Comparison of ENCODE assay signal across 15 cellular contexts in the genomic region with DNA sequence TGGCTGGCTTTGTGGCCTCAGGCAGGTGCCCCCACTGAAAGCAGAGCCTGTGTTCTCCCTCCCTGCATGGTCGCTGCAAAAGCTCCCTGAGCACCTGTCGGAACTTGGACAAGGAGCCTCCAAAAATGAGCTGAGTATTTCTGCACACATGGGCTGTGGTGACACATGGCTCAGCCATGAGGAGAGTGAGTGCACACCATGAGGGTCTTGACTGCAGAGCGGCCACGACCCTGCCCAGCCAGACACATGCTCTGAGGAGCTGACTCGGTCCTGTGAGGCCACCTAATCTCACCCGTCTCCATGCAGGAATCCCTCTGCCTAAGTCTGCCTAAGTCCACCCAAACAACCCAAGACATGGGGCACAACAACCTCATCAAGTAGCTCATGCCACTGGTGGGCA.
"Had no signal": no experiment of that assay in that cellular context is flagged by ENCODE, and none has a peak within 500 bp of the region (broad histone marks: within the 10 kb centered on the region; RNA-seq: fewer than 3 reads in every experiment).

No MANE protein-coding gene starts in this region.

- H3K9me3 ChIP-seq: gastroesophageal sphincter, heart left ventricle, mucosa of descending colon had no signal

- H3K79me2 ChIP-seq: parathyroid adenoma had no signal

- H3K27me3 Mint-ChIP-seq: activated naive CD4-positive, alpha-beta T cell treated with anti-CD3 and anti-CD28 coated beads, Interleukin-2, amount 10 ng/mL, durations not matched to agents 7 days and 5 days; stimulated activated memory B cell treated with anti-CD40 and anti-IgM and Interleukin-4, amounts not matched to agents 10 μg/mL and 1 μg/mL and 100 μg/mL, for 72 hours had no signal

- H3K27ac Mint-ChIP-seq: activated naive CD4-positive, alpha-beta T cell treated with anti-CD3 and anti-CD28 coated beads, Interleukin-2, amount 10 ng/mL, durations not matched to agents 7 days and 5 days; activated T-helper 2 cell treated with anti-CD3 and anti-CD28 coated beads, Interferon-gamma antibody, Interleukin-2, Interleukin-4, amounts not matched to agents 10 μg/mL and 5 μg/mL and 100 μg/mL, durations not matched to agents 14 hours and 24 hours and 36 hours; stimulated activated memory B cell treated with anti-CD40 and anti-IgM and Interleukin-4, amounts not matched to agents 10 μg/mL and 1 μg/mL and 100 μg/mL, for 72 hours; T-helper 2 cell treated with Interferon-gamma antibody and Interleukin-4, amounts not matched to agents 5 μg/mL and 100 μg/mL, for 36 hours had no signal

- H3K4me1 ChIP-seq: gastroesophageal sphincter, parathyroid adenoma had no signal

- H2AFZ ChIP-seq: parathyroid adenoma had no signal

- DNase-seq: activated naive CD4-positive, alpha-beta T cell treated with anti-CD3 and anti-CD28 coated beads, Interleukin-2, amount 10 ng/mL, durations not matched to agents 7 days and 5 days; activated T-cell treated with anti-CD3 and anti-CD28 coated beads for 4 hours; cerebellar nuclear complex; cortex of kidney; heart left ventricle; left ventricle myocardium superior; mesenchymal stem cell; mucosa of descending colon had no signal

- H3K4me3 Mint-ChIP-seq: activated naive CD4-positive, alpha-beta T cell treated with anti-CD3 and anti-CD28 coated beads, Interleukin-2, amount 10 ng/mL, durations not matched to agents 7 days and 5 days; naive thymus-derived CD4-positive, alpha-beta T cell; stimulated activated memory B cell treated with anti-CD40 and anti-IgM and Interleukin-4, amounts not matched to agents 10 μg/mL and 1 μg/mL and 100 μg/mL, for 72 hours; T-helper 2 cell treated with Interferon-gamma antibody and Interleukin-4, amounts not matched to agents 5 μg/mL and 100 μg/mL, for 36 hours had no signal

- H3K9ac ChIP-seq: parathyroid adenoma had no signal

- H3K4me3 ChIP-seq: gastroesophageal sphincter, heart left ventricle, mucosa of descending colon had no signal

- H3K27ac ChIP-seq: gastroesophageal sphincter, heart left ventricle, parathyroid adenoma had no signal

- H3K27me3 ChIP-seq: gastroesophageal sphincter, heart left ventricle had no signal

- H3K9me3 Mint-ChIP-seq: T-helper 2 cell treated with Interferon-gamma antibody and Interleukin-4, amounts not matched to agents 5 μg/mL and 100 μg/mL, for 36 hours had no signal

- H3K36me3 ChIP-seq: gastroesophageal sphincter, heart left ventricle had no signal

- ATAC-seq: gastroesophageal sphincter, heart left ventricle, left ventricle myocardium superior, mucosa of descending colon, sciatic nerve had no signal
